Comparison of ENCODE assay signal across 12 cellular contexts in genomic region chr2:230751062-230751461, GRCh38. TPM values are rescaled to one million over a fixed set of nuclear protein-coding genes. Genes with fewer than 3 reads are reported as not detected.
DNase-seq lines count a peak whose midpoint lies in the region; ATAC-seq and TF ChIP-seq lines count a peak whose summit lies in the region.
"Had no signal": no experiment of that assay in that cellular context is flagged by ENCODE, and none has a peak within 500 bp of the region (broad histone marks: within the 10 kb centered on the region; RNA-seq: fewer than 3 reads in every experiment).

No MANE protein-coding gene starts in this region.

- H3K4me1 ChIP-seq in CD4-positive, CD25-positive, alpha-beta regulatory T cell (ENCODE audit: control insufficient read depth, insufficient read depth, low read length, poor library complexity, severe bottlenecking): peaks cover 43% of the 10 kb centered on the region
- no peaks in the 10 kb centered on the region for H3K4me1 ChIP-seq in colonic mucosa

- H3K9me3 Mint-ChIP-seq in CD4-positive, CD25-positive, alpha-beta regulatory T cell: peaks cover 0 to 2% (median 0%) of the 10 kb centered on the region in 7 donors
- no peaks in the 10 kb centered on the region for H3K9me3 Mint-ChIP-seq in T-helper 1 cell treated with Interleukin-12 subunit alpha and Interleukin-12 subunit beta and Interleukin-4 antibody, amounts not matched to agents 30 μg/mL and 1 μg/mL, for 36 hours

- H3K27ac ChIP-seq in CD4-positive, CD25-positive, alpha-beta regulatory T cell (ENCODE audit: insufficient read depth, low read length, poor library complexity, severe bottlenecking): peak overlapping the region; percentile 43
- H3K27ac ChIP-seq in colonic mucosa: no peak overlapping the region

- peak; percentile 43 to 46 for ATAC-seq in CD4-positive, CD25-positive, alpha-beta regulatory T cell (ENCODE audit: low read depth in 2 of 2)
- ATAC-seq in GM21360 (IDR thresholded peaks at IDR 0.05; ENCODE audit: unreplicated experiment) (peak; percentile 62), HG02678 (IDR thresholded peaks at IDR 0.05; ENCODE audit: unreplicated experiment) (no peak)

- no peak overlapping the region for H3K9ac ChIP-seq in colonic mucosa (ENCODE audit: low read depth in 2 of 2, low read length in 2 of 2)

- DNase-seq in CD4-positive, CD25-positive, alpha-beta regulatory T cell: peak in 1 of 3 donors; percentile 26
- peak; percentile 54 for DNase-seq in fibroblast of the aortic adventitia (ENCODE audit: low read depth)
- no peak for DNase-seq in colonic mucosa
- no peak for DNase-seq in SHP77 (lab: John Stamatoyannopoulos, UW)
- no peak for DNase-seq in NCI-H2196 treated with DMSO at 0.1 percent for 48 hours (lab: John Stamatoyannopoulos, UW; ENCODE audit: unreplicated experiment)
- DNase-seq: DMS153; midbrain; NCI-H774; stimulated activated CD4-positive, alpha-beta T cell treated with anti-CD3 and anti-CD28 coated beads, Interleukin-4, amount 100 ng/mL, for 4 hours had no signal

- intact Hi-C loops in colonic mucosa (cut with DNase I): no loop called here

- H3K4me3 Mint-ChIP-seq in CD4-positive, CD25-positive, alpha-beta regulatory T cell: peak overlapping the region in 2 of 4 donors; percentile 6 to 30
- H3K4me3 Mint-ChIP-seq in T-helper 1 cell treated with Interleukin-12 subunit alpha and Interleukin-12 subunit beta and Interleukin-4 antibody, amounts not matched to agents 30 μg/mL and 1 μg/mL, for 36 hours: no peak overlapping the region

- H3K9me3 ChIP-seq in CD4-positive, CD25-positive, alpha-beta regulatory T cell (ENCODE audit: control insufficient read depth in 2 of 2, low read length in 2 of 2): no peaks in the 10 kb centered on the region
- no peaks in the 10 kb centered on the region for H3K9me3 ChIP-seq in colonic mucosa

- no peaks in the 10 kb centered on the region for H3K27me3 Mint-ChIP-seq in CD4-positive, CD25-positive, alpha-beta regulatory T cell
- no peaks in the 10 kb centered on the region for H3K27me3 Mint-ChIP-seq in T-helper 1 cell treated with Interleukin-12 subunit alpha and Interleukin-12 subunit beta and Interleukin-4 antibody, amounts not matched to agents 30 μg/mL and 1 μg/mL, for 36 hours (ENCODE audit: low read depth)

- no peaks in the 10 kb centered on the region for H3K27me3 ChIP-seq in CD4-positive, CD25-positive, alpha-beta regulatory T cell (ENCODE audit: control insufficient read depth, insufficient read depth, low read length)
- H3K27me3 ChIP-seq in colonic mucosa: no peaks in the 10 kb centered on the region

- peaks cover 12% of the 10 kb centered on the region for H3K36me3 ChIP-seq in CD4-positive, CD25-positive, alpha-beta regulatory T cell (ENCODE audit: control insufficient read depth, insufficient read depth, low read length)
- no peaks in the 10 kb centered on the region for H3K36me3 ChIP-seq in colonic mucosa

- H3K4me3 ChIP-seq in CD4-positive, CD25-positive, alpha-beta regulatory T cell (ENCODE audit: low read depth, low read length): peak overlapping the region; percentile 42
- no peak overlapping the region for H3K4me3 ChIP-seq in fibroblast of the aortic adventitia (ENCODE audit: low read depth, low read length)
- H3K4me3 ChIP-seq in colonic mucosa: no peak overlapping the region

- H3K4me1 Mint-ChIP-seq in CD4-positive, CD25-positive, alpha-beta regulatory T cell: peaks cover 61 to 89% (median 72%) of the 10 kb centered on the region in 4 donors
- H3K4me1 Mint-ChIP-seq in T-helper 1 cell treated with Interleukin-12 subunit alpha and Interleukin-12 subunit beta and Interleukin-4 antibody, amounts not matched to agents 30 μg/mL and 1 μg/mL, for 36 hours (ENCODE audit: low read depth): peaks cover 62% of the 10 kb centered on the region

- TF ChIP-seq CTCF in fibroblast of the aortic adventitia (IDR thresholded peaks at IDR 0.05; ENCODE audit: insufficient read depth, low read length) (no peak), colonic mucosa (IDR thresholded peaks at IDR 0.05) (no peak)

- H3K36me3 Mint-ChIP-seq in CD4-positive, CD25-positive, alpha-beta regulatory T cell: peaks cover 28% of the 10 kb centered on the region
- H3K36me3 Mint-ChIP-seq in T-helper 1 cell treated with Interleukin-12 subunit alpha and Interleukin-12 subunit beta and Interleukin-4 antibody, amounts not matched to agents 30 μg/mL and 1 μg/mL, for 36 hours (ENCODE audit: low read depth): peaks cover 48% of the 10 kb centered on the region

- H3K27ac Mint-ChIP-seq in CD4-positive, CD25-positive, alpha-beta regulatory T cell: peak overlapping the region; percentile 2 to 81 (median 29)
- H3K27ac Mint-ChIP-seq in T-helper 1 cell treated with Interleukin-12 subunit alpha and Interleukin-12 subunit beta and Interleukin-4 antibody, amounts not matched to agents 30 μg/mL and 1 μg/mL, for 36 hours: peak overlapping the region; percentile 55

RNA-seq across cellular contexts. Expression of gene CAB39, which starts 38.4 kb away (rescaled TPM):
- 114 TPM for total RNA-seq in CD4-positive, CD25-positive, alpha-beta regulatory T cell
- polyA plus RNA-seq in CD4-positive, CD25-positive, alpha-beta regulatory T cell: 10 to 100 TPM; 64.3 to 88.4 (median 78.3) TPM
- 61.3 and 68.5 TPM in 2 replicates for total RNA-seq in fibroblast of the aortic adventitia (ENCODE audit: low replicate concordance)
- 100 to 1,000 TPM in 1 of 2 donors, 10 to 100 TPM in 1; 87.8 to 121 TPM for total RNA-seq in colonic mucosa
